Comparison of ENCODE assay signal across 36 cellular contexts in the genomic region with DNA sequence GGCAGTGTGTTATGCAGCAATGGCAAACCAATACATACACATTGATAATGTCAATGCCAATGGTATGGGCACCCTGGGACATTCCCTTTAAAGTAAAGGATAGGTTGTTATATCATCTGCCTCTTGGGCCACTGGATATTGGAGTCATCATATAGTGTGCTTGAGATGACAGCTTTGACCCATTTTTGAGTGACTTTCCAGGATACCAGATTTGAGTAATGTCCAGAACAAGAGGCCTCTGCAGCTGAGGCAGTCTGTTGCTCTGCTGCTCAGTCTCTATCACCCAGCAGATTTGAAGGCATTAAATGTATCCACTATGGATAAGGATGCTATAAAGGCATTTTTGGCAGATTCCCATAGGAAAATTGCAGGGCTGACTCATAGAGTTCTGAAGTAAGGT.
DNase-seq lines count a peak whose midpoint lies in the region; ATAC-seq and FAIRE-seq lines count a peak whose summit lies in the region.
"Had no signal": no experiment of that assay in that cellular context is flagged by ENCODE, and none has a peak within 500 bp of the region (broad histone marks: within the 10 kb centered on the region; RNA-seq: fewer than 3 reads in every experiment).

No MANE protein-coding gene starts in this region.

- no peaks in the 10 kb centered on the region for H3K9me3 ChIP-seq in right cardiac atrium (ENCODE audit: control insufficient read depth, low read length)
- H3K9me3 ChIP-seq: A549, BE2C, BLaER1, Caco-2 had no signal

- no peak overlapping the region for H3K4me3 Mint-ChIP-seq in activated CD4-positive, alpha-beta T cell treated with anti-CD3 and anti-CD28 coated beads, Interleukin-2, amount 10 ng/mL, durations not matched to agents 24 days and 14 days
- H3K4me3 Mint-ChIP-seq: B cell; CD14-positive monocyte; CD4-positive, alpha-beta memory T cell; CD4-positive, alpha-beta T cell; CD4-positive, CD25-positive, alpha-beta regulatory T cell; CD8-positive, alpha-beta memory T cell; CD8-positive, alpha-beta T cell had no signal

- no peaks in the 10 kb centered on the region for H3K36me3 Mint-ChIP-seq in activated CD4-positive, alpha-beta T cell treated with anti-CD3 and anti-CD28 coated beads, Interleukin-2, amount 10 ng/mL, durations not matched to agents 24 days and 14 days (ENCODE audit: low read depth)
- H3K36me3 Mint-ChIP-seq: CD14-positive monocyte; CD4-positive, alpha-beta memory T cell; CD4-positive, CD25-positive, alpha-beta regulatory T cell; CD8-positive, alpha-beta memory T cell; CD8-positive, alpha-beta T cell had no signal

- H3K4me1 Mint-ChIP-seq in activated CD4-positive, alpha-beta T cell treated with anti-CD3 and anti-CD28 coated beads, Interleukin-2, amount 10 ng/mL, durations not matched to agents 24 days and 14 days, result no peaks in the 10 kb centered on the region
- H3K4me1 Mint-ChIP-seq: B cell; CD14-positive monocyte; CD4-positive, alpha-beta memory T cell; CD4-positive, CD25-positive, alpha-beta regulatory T cell; CD8-positive, alpha-beta memory T cell had no signal

- in situ Hi-C loops in G401 (cut with HindIII; ENCODE audit: low sequenced_read_pairs), result no loop called here

- DNase-seq in G401 (ENCODE audit: low spot score), result peak; percentile 64
- DNase-seq in cerebellar cortex (ENCODE audit: low spot score), result peak; percentile 51
- peak; percentile 31 for DNase-seq in cerebellum (ENCODE audit: low spot score)
- no peak for DNase-seq in urothelium cell line (ENCODE audit: low spot score)
- DNase-seq in activated CD4-positive, alpha-beta T cell treated with anti-CD3 and anti-CD28 coated beads, Interleukin-2, amount 10 ng/mL, durations not matched to agents 24 days and 14 days, result no peak
- DNase-seq in NCI-H1092 treated with DMSO at 0.1 percent for 48 hours (lab: John Stamatoyannopoulos, UW), result no peak
- DNase-seq in right cardiac atrium, result no peak
- no peak for DNase-seq in NCI-H2171 treated with DMSO at 0.1 percent for 48 hours (lab: John Stamatoyannopoulos, UW)
- DNase-seq: 8988T; ACHN; AML-193; BE2C; Caco-2; Calu3; CD4-positive, alpha-beta memory T cell; CD4-positive, alpha-beta T cell; CD4-positive, CD25-positive, alpha-beta regulatory T cell; CD8-positive, alpha-beta memory T cell; CD8-positive, alpha-beta T cell; COR-L47; DMS 273 treated with DMSO at 0.1 percent for 48 hours; DMS153; DMS53; DMS79; DMS79 treated with DMSO at 0.1 percent for 48 hours; DND-41; EL had no signal

- peak; percentile 53 for FAIRE-seq in urothelium cell line (lab: Jason Lieb, UNC)
- FAIRE-seq: A204.1, A549, D721Med had no signal

- intact Hi-C loops in activated CD4-positive, alpha-beta T cell treated with anti-CD3 and anti-CD28 coated beads, Interleukin-2, amount 10 ng/mL, durations not matched to agents 24 days and 14 days (cut with micrococcal nuclease), result no loop called here
- intact Hi-C loops in right cardiac atrium (cut with DNase I), result no loop called here

- no peak overlapping the region for H3K4me3 ChIP-seq in right cardiac atrium (ENCODE audit: low read length)
- H3K4me3 ChIP-seq: A549; BLaER1; BLaER1 treated with 17β-estradiol and CSF1 and Interleukin-3, amounts not matched to agents 10 nM and 100 nM had no signal

- no peaks in the 10 kb centered on the region for H3K9me3 Mint-ChIP-seq in activated CD4-positive, alpha-beta T cell treated with anti-CD3 and anti-CD28 coated beads, Interleukin-2, amount 10 ng/mL, durations not matched to agents 24 days and 14 days
- H3K9me3 Mint-ChIP-seq: CD4-positive, alpha-beta T cell had no signal

- H3K27me3 Mint-ChIP-seq in activated CD4-positive, alpha-beta T cell treated with anti-CD3 and anti-CD28 coated beads, Interleukin-2, amount 10 ng/mL, durations not matched to agents 24 days and 14 days, result no peaks in the 10 kb centered on the region
- H3K27me3 Mint-ChIP-seq: B cell; CD4-positive, alpha-beta memory T cell; CD4-positive, alpha-beta T cell; CD4-positive, CD25-positive, alpha-beta regulatory T cell; CD8-positive, alpha-beta memory T cell had no signal

- H3K27ac Mint-ChIP-seq in activated CD4-positive, alpha-beta T cell treated with anti-CD3 and anti-CD28 coated beads, Interleukin-2, amount 10 ng/mL, durations not matched to agents 24 days and 14 days, result no peak overlapping the region
- H3K27ac Mint-ChIP-seq: B cell; CD14-positive monocyte; CD4-positive, alpha-beta memory T cell; CD4-positive, alpha-beta T cell; CD4-positive, CD25-positive, alpha-beta regulatory T cell; CD8-positive, alpha-beta memory T cell; CD8-positive, alpha-beta T cell had no signal

- H3K27me3 ChIP-seq in right cardiac atrium (ENCODE audit: control insufficient read depth, insufficient read depth), result no peaks in the 10 kb centered on the region
- H3K27me3 ChIP-seq: BE2C; BLaER1; BLaER1 treated with 17β-estradiol and CSF1 and Interleukin-3, amounts not matched to agents 10 nM and 100 nM had no signal

- no peak for ATAC-seq in right cardiac atrium
- ATAC-seq: A549; CD8-positive, alpha-beta T cell had no signal

- no peaks in the 10 kb centered on the region for H3K4me1 ChIP-seq in right cardiac atrium (ENCODE audit: control insufficient read depth, insufficient read depth, low read length)
- H3K4me1 ChIP-seq: A549, BE2C, Caco-2 had no signal

- H3K27ac ChIP-seq in right cardiac atrium (ENCODE audit: low read length), result no peak overlapping the region
- H3K27ac ChIP-seq: 22Rv1; A549; BLaER1; BLaER1 treated with 17β-estradiol and CSF1 and Interleukin-3, amounts not matched to agents 10 nM and 100 nM; C4-2B had no signal

Comparison
In these comparisons a context has a peak if more than half of its experiments do, and no peak if none do; other contexts are left out.
1. DNase-seq: peak in G401 (single experiment), cerebellar cortex (single experiment) and cerebellum (single experiment); none in urothelium cell line (single experiment), activated CD4-positive, alpha-beta T cell treated with anti-CD3 and anti-CD28 coated beads, Interleukin-2, amount 10 ng/mL, durations not matched to agents 24 days and 14 days (single experiment), NCI-H1092 treated with DMSO at 0.1 percent for 48 hours (single experiment), right cardiac atrium (0 of 3) and NCI-H2171 treated with DMSO at 0.1 percent for 48 hours (single experiment).